12 cellular contexts compared by ENCODE assay signal in the genomic region with DNA sequence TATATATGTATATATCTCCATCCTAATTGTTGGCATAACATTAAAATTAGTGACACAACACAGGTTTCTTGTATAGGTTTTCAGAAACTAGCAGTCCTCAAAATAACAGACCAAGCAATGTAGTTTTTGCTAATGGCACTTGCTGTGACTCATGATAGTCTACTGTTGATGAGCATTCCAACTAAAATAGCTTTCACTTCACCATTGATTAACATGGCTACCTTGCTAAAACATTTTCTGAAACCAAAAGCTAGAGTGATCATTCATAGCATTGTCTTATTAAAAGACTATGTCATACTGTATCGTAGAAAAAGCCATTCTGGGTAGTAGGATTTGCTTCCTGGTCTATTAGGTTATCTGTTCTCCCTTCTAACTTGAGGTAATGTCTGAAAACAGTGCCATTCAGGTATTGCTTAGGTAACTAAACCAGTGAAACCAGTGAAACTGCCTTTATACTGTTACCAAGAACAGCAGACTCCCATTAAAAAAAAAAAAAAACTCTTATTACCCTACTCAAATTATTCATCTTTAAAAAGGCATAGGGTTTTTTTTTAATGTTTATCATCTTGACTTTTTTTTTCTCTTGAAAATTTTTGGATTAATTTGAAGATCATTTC. TPM values are rescaled to one million over a fixed set of nuclear protein-coding genes. Genes with fewer than 3 reads are reported as not detected.
DNase-seq lines count a peak whose midpoint lies in the region; FAIRE-seq and TF ChIP-seq lines count a peak whose summit lies in the region.
"Had no signal": no experiment of that assay in that cellular context is flagged by ENCODE, and none has a peak within 500 bp of the region (broad histone marks: within the 10 kb centered on the region; RNA-seq: fewer than 3 reads in every experiment).

No MANE protein-coding gene starts in this region.

- peak overlapping the region; percentile 97 for H3K4me3 Mint-ChIP-seq in astrocyte (ENCODE audit: unreplicated experiment)

- H3K27me3 ChIP-seq in HUES64 (ENCODE audit: insufficient read depth, low read length), result no peaks in the 10 kb centered on the region
- H3K27me3 ChIP-seq in astrocyte (ENCODE audit: insufficient read depth, low read length), result no peaks in the 10 kb centered on the region
- H3K27me3 ChIP-seq in osteoblast (ENCODE audit: insufficient read depth, low read length), result no peaks in the 10 kb centered on the region
- H3K27me3 ChIP-seq: body of pancreas, heart left ventricle had no signal

- DNase-seq in NCI-H1105 treated with DMSO at 0.1 percent for 48 hours (lab: John Stamatoyannopoulos, UW), result peak; percentile 3
- no peak for DNase-seq in NCI-H1105 (lab: John Stamatoyannopoulos, UW)
- DNase-seq in astrocyte (ENCODE audit: low read depth), result peak; percentile 33
- no peak for DNase-seq in osteoblast (ENCODE audit: insufficient read length, low spot score, missing footprints)
- no peak for DNase-seq in GF-D8 (lab: John Stamatoyannopoulos, UW)
- DNase-seq in stimulated activated CD4-positive, alpha-beta T cell treated with anti-CD3 and anti-CD28 coated beads, Interleukin-2, amount 100 ng/mL, for 24 hours, result no peak
- DNase-seq in stimulated activated CD8-positive, alpha-beta memory T cell treated with anti-CD3 and anti-CD28 coated beads, Interleukin-4, amount 100 ng/mL, for 48 hours, result no peak
- DNase-seq: body of pancreas, heart left ventricle, NCI-H187, posterior cingulate gyrus had no signal

- H3K4me1 ChIP-seq in HUES64 (ENCODE audit: insufficient read depth, low read length) (peaks cover 27% of the 10 kb centered on the region), astrocyte (ENCODE audit: insufficient read depth, low read length) (peaks cover 17% of the 10 kb centered on the region), osteoblast (ENCODE audit: insufficient read depth, low read length) (peaks cover 20% of the 10 kb centered on the region)

- H3K27ac ChIP-seq in HUES64 (ENCODE audit: low read depth, low read length) (peak overlapping the region; percentile 33; the same call in 1 of the 2 replicates), astrocyte (ENCODE audit: low read depth, low read length) (no peak overlapping the region), osteoblast (ENCODE audit: low read depth, low read length) (no peak overlapping the region)

- no peaks in the 10 kb centered on the region for H3K9me3 ChIP-seq in HUES64 (ENCODE audit: insufficient read depth, low read depth, low read length)
- no peaks in the 10 kb centered on the region for H3K9me3 ChIP-seq in astrocyte (ENCODE audit: insufficient read depth, low read depth, low read length)
- H3K9me3 ChIP-seq in osteoblast (ENCODE audit: low read depth, low read length), result no peaks in the 10 kb centered on the region
- H3K9me3 ChIP-seq: body of pancreas, heart left ventricle had no signal

- H3K36me3 ChIP-seq in HUES64 (ENCODE audit: insufficient read depth, low read length) (no peaks in the 10 kb centered on the region), astrocyte (ENCODE audit: insufficient read depth, low read length) (no peaks in the 10 kb centered on the region), osteoblast (ENCODE audit: insufficient read depth, low read length) (no peaks in the 10 kb centered on the region)
- H3K36me3 ChIP-seq: heart left ventricle had no signal

- no peak for FAIRE-seq in astrocyte (lab: Jason Lieb, UNC)

- H4K20me1 ChIP-seq in astrocyte (ENCODE audit: insufficient read depth, low read length) (peaks cover 17% of the 10 kb centered on the region), osteoblast (ENCODE audit: insufficient read depth, low read length) (peaks cover 17% of the 10 kb centered on the region)

- TF ChIP-seq CTCF in astrocyte (IDR thresholded peaks at IDR 0.05; ENCODE audit: insufficient read depth, low read depth, low read length) (no peak), osteoblast (IDR thresholded peaks at IDR 0.05; ENCODE audit: extremely low read depth, low read depth, low read length) (no peak)

- H3K79me2 ChIP-seq in astrocyte (ENCODE audit: insufficient read depth, low read length) (peaks cover 34% of the 10 kb centered on the region), osteoblast (ENCODE audit: insufficient read depth, low read length) (peaks cover 29% of the 10 kb centered on the region)

- H3K4me1 Mint-ChIP-seq in astrocyte (ENCODE audit: low read depth, unreplicated experiment), result peaks cover 17% of the 10 kb centered on the region

- H2AFZ ChIP-seq in astrocyte (ENCODE audit: low read depth, low read length) (no peak overlapping the region), osteoblast (ENCODE audit: low read length) (peak overlapping the region; percentile 1)

- H3K9me3 Mint-ChIP-seq in astrocyte (ENCODE audit: unreplicated experiment), result no peaks in the 10 kb centered on the region

- H3K4me2 ChIP-seq in astrocyte (ENCODE audit: low read length) (peak overlapping the region; percentile 9), osteoblast (ENCODE audit: insufficient read depth, low read length) (peak overlapping the region; percentile 0)

- H3K4me3 ChIP-seq in HUES64 (ENCODE audit: low read length), result peak overlapping the region; percentile 85
- no peak overlapping the region for H3K4me3 ChIP-seq in astrocyte (ENCODE audit: insufficient read depth, low read depth, low read length)
- no peak overlapping the region for H3K4me3 ChIP-seq in osteoblast (ENCODE audit: insufficient read depth, low read length)
- H3K4me3 ChIP-seq: body of pancreas had no signal

- peaks cover 2% of the 10 kb centered on the region for H3K36me3 Mint-ChIP-seq in astrocyte (ENCODE audit: low read depth, unreplicated experiment)

- H3K27ac Mint-ChIP-seq in astrocyte (ENCODE audit: unreplicated experiment), result peak overlapping the region; percentile 100

- WGBS in HUES64, result 100% methylated on average over 1 of the region's 1 CpG

- H3K9ac ChIP-seq in HUES64 (ENCODE audit: low read depth, low read length), result no peak overlapping the region; the same call in 1 of the 2 replicates
- no peak overlapping the region for H3K9ac ChIP-seq in astrocyte (ENCODE audit: low read length)

- no peaks in the 10 kb centered on the region for H3K27me3 Mint-ChIP-seq in astrocyte (ENCODE audit: low read depth, unreplicated experiment)

RNA-seq across cellular contexts. Expression of gene CLTC, which starts 2.4 kb away (rescaled TPM):
- 179 TPM for polyA plus RNA-seq in HUES64 (2013, experiment 1 of 2)
- 167 TPM for polyA plus RNA-seq in HUES64 (2013, experiment 2 of 2)
- total RNA-seq in astrocyte (381 and 391 TPM in 2 replicates), osteoblast (502 and 518 TPM in 2 replicates)

RNA-seq across cellular contexts. Expression of gene DHX40, which starts 51.8 kb away (rescaled TPM):
- polyA plus RNA-seq in HUES64 (2013, experiment 1 of 2), result 29.5 TPM
- polyA plus RNA-seq in HUES64 (2013, experiment 2 of 2), result 32.8 TPM
- 29.8 and 31.0 TPM in 2 replicates for total RNA-seq in astrocyte
- 74.6 and 76.4 TPM in 2 replicates for total RNA-seq in osteoblast

Comparison
In these comparisons a context has a peak if more than half of its experiments do, and no peak if none do; other contexts are left out.
1. DNase-seq: peak in NCI-H1105 treated with DMSO at 0.1 percent for 48 hours (single experiment) and astrocyte (single experiment); none in NCI-H1105 (single experiment), osteoblast (single experiment), GF-D8 (single experiment), stimulated activated CD4-positive, alpha-beta T cell treated with anti-CD3 and anti-CD28 coated beads, Interleukin-2, amount 100 ng/mL, for 24 hours (0 of 2) and stimulated activated CD8-positive, alpha-beta memory T cell treated with anti-CD3 and anti-CD28 coated beads, Interleukin-4, amount 100 ng/mL, for 48 hours (single experiment).